Comparison of ENCODE assay signal across 1 cellular context in the genomic region with DNA sequence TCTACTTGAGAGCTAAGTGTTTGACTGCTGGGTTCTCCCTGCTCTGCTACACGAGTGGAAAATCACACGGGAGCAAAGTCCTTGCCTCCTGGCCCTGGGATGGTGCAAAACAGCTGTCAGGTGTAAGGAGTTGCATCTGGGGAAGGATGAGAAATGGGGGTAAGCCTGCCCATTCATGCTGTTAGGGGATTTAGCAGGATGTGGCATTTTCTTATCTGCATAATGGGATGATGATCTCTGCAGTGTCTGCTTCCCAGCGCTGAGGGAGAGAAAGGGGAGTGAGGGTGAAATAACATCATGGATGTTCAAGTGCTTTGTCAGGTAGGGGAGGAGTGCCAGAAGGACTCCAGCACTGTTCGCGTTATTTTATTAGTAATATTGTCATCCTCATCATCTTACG.
TF ChIP-seq lines count a peak whose summit lies in the region.

No MANE protein-coding gene starts in this region.

TF ChIP-seq in SK-N-SH treated with all-trans-retinoic acid at 6 μM for 48 hours, 23 proteins besides CTCF, POLR2A, EP300 and RAD21 (continued from another document):
- no peak for TF ChIP-seq CSRNP3 (CRISPR knock-in tag; IDR thresholded peaks at IDR 0.05)
